ENCODE assay signal across 8 cellular contexts in the genomic region with DNA sequence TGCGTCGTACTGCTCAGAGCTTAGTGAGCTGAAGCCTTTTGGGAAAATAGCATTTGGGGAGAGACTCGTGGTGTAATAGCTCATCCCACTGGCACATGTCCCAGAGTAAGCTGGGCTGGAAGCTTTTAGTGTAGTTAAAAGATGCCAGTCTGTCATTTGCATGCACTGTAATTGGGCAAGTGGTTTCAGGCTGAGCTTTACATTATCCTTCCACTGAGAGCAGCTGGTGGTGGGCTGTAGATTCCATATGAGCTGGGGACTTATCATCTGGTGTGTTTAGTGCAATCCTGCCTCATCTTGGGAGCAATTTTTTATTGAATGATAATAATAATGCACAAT.
DNase-seq lines count a peak whose midpoint lies in the region; ATAC-seq and TF ChIP-seq lines count a peak whose summit lies in the region.

No MANE protein-coding gene starts in this region.

- POLR2A ChIA-PET in activated CD8-positive, alpha-beta T cell treated with anti-CD3 and anti-CD28 coated beads for 36 hours (lab: Charles Lee): no interaction called here

- no peak for TF ChIP-seq CTCF in activated CD8-positive, alpha-beta T cell treated with anti-CD3 and anti-CD28 coated beads for 36 hours (IDR thresholded peaks at IDR 0.05)

- CTCF ChIA-PET in activated CD8-positive, alpha-beta T cell treated with anti-CD3 and anti-CD28 coated beads for 36 hours (lab: Charles Lee): interaction anchor here (1.3 to 1.7 kb wide), 2 partner anchors 21 to 45 kb away, joined by 3 to 4 read pairs; no protein-coding TSS in a partner anchor

- intact Hi-C loops in activated CD8-positive, alpha-beta T cell treated with anti-CD3 and anti-CD28 coated beads for 36 hours (cut with micrococcal nuclease): no loop called here

- H3K27ac Mint-ChIP-seq in activated CD8-positive, alpha-beta T cell treated with anti-CD3 and anti-CD28 coated beads for 36 hours: no peak overlapping the region

- DNase-seq in AG20443 (ENCODE audit: low spot score): peak; percentile 87
- peak; percentile 10 for DNase-seq in NCI-H1436 treated with DMSO at 0.1 percent for 48 hours (lab: John Stamatoyannopoulos, UW)
- DNase-seq in cerebellar nuclear complex (lab: John Stamatoyannopoulos, UW): peak; percentile 42 to 80
- DNase-seq in mucosa of gallbladder (ENCODE audit: low spot score): peak; percentile 56
- DNase-seq in activated CD8-positive, alpha-beta T cell treated with anti-CD3 and anti-CD28 coated beads for 36 hours: no peak
- no peak for DNase-seq in HAP-1 (ENCODE audit: low spot score in 2 of 2)

- no peak for ATAC-seq in activated CD8-positive, alpha-beta T cell treated with anti-CD3 and anti-CD28 coated beads for 36 hours
- ATAC-seq in GM21737 (IDR thresholded peaks at IDR 0.05; ENCODE audit: unreplicated experiment) (no peak), HG03039 (IDR thresholded peaks at IDR 0.05; ENCODE audit: unreplicated experiment) (no peak)

- peaks cover 17% of the 10 kb centered on the region for H3K4me1 ChIP-seq in HAP-1

- no peaks in the 10 kb centered on the region for H3K36me3 ChIP-seq in HAP-1 (replicated peaks)

- H3K4me3 ChIP-seq in HAP-1: no peak overlapping the region

- peaks cover 2% of the 10 kb centered on the region for H3K36me3 Mint-ChIP-seq in activated CD8-positive, alpha-beta T cell treated with anti-CD3 and anti-CD28 coated beads for 36 hours (ENCODE audit: low read depth)

- no peaks in the 10 kb centered on the region for H3K9me3 ChIP-seq in HAP-1

- H3K27me3 ChIP-seq in HAP-1 (ENCODE audit: low read depth): no peaks in the 10 kb centered on the region

- no peak overlapping the region for H3K4me3 Mint-ChIP-seq in activated CD8-positive, alpha-beta T cell treated with anti-CD3 and anti-CD28 coated beads for 36 hours

- no peaks in the 10 kb centered on the region for H3K27me3 Mint-ChIP-seq in activated CD8-positive, alpha-beta T cell treated with anti-CD3 and anti-CD28 coated beads for 36 hours

- no peaks in the 10 kb centered on the region for H3K9me3 Mint-ChIP-seq in activated CD8-positive, alpha-beta T cell treated with anti-CD3 and anti-CD28 coated beads for 36 hours

- in situ Hi-C loops in HAP-1 (cut with MboI; ENCODE audit: low sequenced_read_pairs): no loop called here

- H3K4me1 Mint-ChIP-seq in activated CD8-positive, alpha-beta T cell treated with anti-CD3 and anti-CD28 coated beads for 36 hours (ENCODE audit: low read depth): peaks cover 44% of the 10 kb centered on the region

Comparison
In these comparisons a context has a peak if more than half of its experiments do, and no peak if none do; other contexts are left out.
1. DNase-seq: peak in AG20443 (single experiment), NCI-H1436 treated with DMSO at 0.1 percent for 48 hours (single experiment), cerebellar nuclear complex (2 of 2) and mucosa of gallbladder (single experiment); none in activated CD8-positive, alpha-beta T cell treated with anti-CD3 and anti-CD28 coated beads for 36 hours (single experiment) and HAP-1 (0 of 2).